ENCODE assay signal across 9 cellular contexts in the genomic region with DNA sequence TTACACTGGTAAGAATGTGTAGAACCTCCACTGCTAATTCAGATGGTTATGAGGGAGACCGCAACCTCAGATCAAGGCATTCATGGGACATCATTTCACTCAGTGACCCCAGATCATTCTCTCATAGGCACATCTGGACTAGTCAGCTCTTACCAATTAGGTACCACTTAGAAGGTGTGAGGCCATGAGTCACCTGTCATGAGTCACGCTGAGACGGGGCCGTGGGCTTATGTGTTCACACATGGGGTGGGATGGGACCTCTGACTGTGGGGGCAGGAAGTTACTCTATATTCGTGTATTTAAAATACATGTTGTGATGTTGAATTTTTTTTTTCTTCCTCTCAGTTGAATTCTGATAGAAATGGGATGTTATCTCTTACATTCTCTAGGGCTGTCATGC. TPM values are rescaled to one million over a fixed set of nuclear protein-coding genes. Genes with fewer than 3 reads are reported as not detected.
DNase-seq lines count a peak whose midpoint lies in the region; ATAC-seq and TF ChIP-seq lines count a peak whose summit lies in the region.
"Had no signal": no experiment of that assay in that cellular context is flagged by ENCODE, and none has a peak within 500 bp of the region (broad histone marks: within the 10 kb centered on the region; RNA-seq: fewer than 3 reads in every experiment).

No MANE protein-coding gene starts in this region.

- CTCF ChIA-PET in activated CD8-positive, alpha-beta memory T cell treated with anti-CD3 and anti-CD28 coated beads, Interleukin-2, amount 10 ng/mL, durations not matched to agents 7 days and 5 days (lab: Charles Lee) = no interaction called here
- CTCF ChIA-PET in HEK293T (lab: Yijun Ruan, JAX) = no interaction called here

- peaks cover 2% of the 10 kb centered on the region for H3K27me3 Mint-ChIP-seq in activated CD8-positive, alpha-beta memory T cell treated with anti-CD3 and anti-CD28 coated beads, Interleukin-2, amount 10 ng/mL, durations not matched to agents 7 days and 5 days
- peaks cover 0 to 5% (median 1%) of the 10 kb centered on the region in 3 donors for H3K27me3 Mint-ChIP-seq in immature natural killer cell (ENCODE audit: low read depth in 3 of 3)

- peak; percentile 36 for DNase-seq in NCI-H69 (lab: John Stamatoyannopoulos, UW)
- peak; percentile 62 for DNase-seq in activated CD8-positive, alpha-beta memory T cell treated with anti-CD3 and anti-CD28 coated beads, Interleukin-2, amount 10 ng/mL, durations not matched to agents 7 days and 5 days
- DNase-seq in immature natural killer cell = peak; percentile 17 to 57 (median 42)
- DNase-seq in stimulated activated CD8-positive, alpha-beta memory T cell treated with anti-CD3 and anti-CD28 coated beads, Interleukin-15, amount 100 ng/mL, for 4 hours (ENCODE audit: low read depth in 2 of 2) = peak; percentile 53 to 69
- no peak for DNase-seq in HEK293T (ENCODE audit: extremely low spot score)
- no peak for DNase-seq in DMS 273 (lab: John Stamatoyannopoulos, UW; ENCODE audit: unreplicated experiment)
- DNase-seq: glutamatergic neuron, SJCRH30 had no signal

- no peaks in the 10 kb centered on the region for H3K9me3 Mint-ChIP-seq in activated CD8-positive, alpha-beta memory T cell treated with anti-CD3 and anti-CD28 coated beads, Interleukin-2, amount 10 ng/mL, durations not matched to agents 7 days and 5 days (ENCODE audit: low read depth)
- H3K9me3 Mint-ChIP-seq in immature natural killer cell = no peaks in the 10 kb centered on the region

- peaks cover 6% of the 10 kb centered on the region for H3K4me1 Mint-ChIP-seq in activated CD8-positive, alpha-beta memory T cell treated with anti-CD3 and anti-CD28 coated beads, Interleukin-2, amount 10 ng/mL, durations not matched to agents 7 days and 5 days
- peaks cover 16 to 18% of the 10 kb centered on the region in 2 donors for H3K4me1 Mint-ChIP-seq in immature natural killer cell

- no peaks in the 10 kb centered on the region for H3K36me3 Mint-ChIP-seq in activated CD8-positive, alpha-beta memory T cell treated with anti-CD3 and anti-CD28 coated beads, Interleukin-2, amount 10 ng/mL, durations not matched to agents 7 days and 5 days
- no peaks in the 10 kb centered on the region for H3K36me3 Mint-ChIP-seq in immature natural killer cell

- peak; percentile 69 for ATAC-seq in activated CD8-positive, alpha-beta memory T cell treated with anti-CD3 and anti-CD28 coated beads, Interleukin-2, amount 10 ng/mL, durations not matched to agents 7 days and 5 days
- no peak for ATAC-seq in GM18498 (IDR thresholded peaks at IDR 0.05; ENCODE audit: unreplicated experiment)

- H3K4me3 Mint-ChIP-seq in activated CD8-positive, alpha-beta memory T cell treated with anti-CD3 and anti-CD28 coated beads, Interleukin-2, amount 10 ng/mL, durations not matched to agents 7 days and 5 days = no peak overlapping the region
- H3K4me3 Mint-ChIP-seq in immature natural killer cell = peak overlapping the region in 2 of 5 donors; percentile 24 to 34

- no peak overlapping the region for H3K27ac Mint-ChIP-seq in activated CD8-positive, alpha-beta memory T cell treated with anti-CD3 and anti-CD28 coated beads, Interleukin-2, amount 10 ng/mL, durations not matched to agents 7 days and 5 days
- peak overlapping the region in 4 of 6 donors; percentile 6 to 59 (median 30) for H3K27ac Mint-ChIP-seq in immature natural killer cell

- POLR2A ChIA-PET in HEK293T (lab: Yijun Ruan, JAX) = interaction anchor here (0.6 kb wide), 1 partner anchor 103 kb away, joined by 3 read pairs; no protein-coding TSS in a partner anchor

TF ChIP-seq in HEK293T, 16 proteins besides CTCF, POLR2A, EP300 and RAD21:
- TF ChIP-seq ZNF384 (IDR thresholded peaks at IDR 0.05) = no peak
- no peak for TF ChIP-seq FOXK2 (IDR thresholded peaks at IDR 0.05)
- no peak for TF ChIP-seq LEF1 (IDR thresholded peaks at IDR 0.05; ENCODE audit: borderline replicate concordance)
- TF ChIP-seq HDGF (IDR thresholded peaks at IDR 0.05; ENCODE audit: borderline replicate concordance) = no peak
- TF ChIP-seq ELF4 (IDR thresholded peaks at IDR 0.05) = no peak

RNA-seq across cellular contexts. Expression of a gene that starts 55.9 kb away (rescaled TPM):
- 10 to 100 TPM; 16.4 to 19.8 TPM for total RNA-seq in activated CD8-positive, alpha-beta memory T cell treated with anti-CD3 and anti-CD28 coated beads, Interleukin-2, amount 10 ng/mL, durations not matched to agents 7 days and 5 days
- polyA plus RNA-seq in immature natural killer cell = 10 to 100 TPM; 24.6 to 44.9 (median 25.1) TPM

RNA-seq across cellular contexts. Expression of a gene that starts 56.3 kb away (rescaled TPM):
- 10 to 100 TPM; 45.8 to 52.5 TPM for total RNA-seq in activated CD8-positive, alpha-beta memory T cell treated with anti-CD3 and anti-CD28 coated beads, Interleukin-2, amount 10 ng/mL, durations not matched to agents 7 days and 5 days
- 10 to 100 TPM in 1 of 3 donors, 1 to 10 TPM in 2; 2.1 to 12.9 (median 8.2) TPM for polyA plus RNA-seq in immature natural killer cell

Comparison
In these comparisons a context has a peak if more than half of its experiments do, and no peak if none do; other contexts are left out.
1. DNase-seq: peak in NCI-H69 (single experiment), activated CD8-positive, alpha-beta memory T cell treated with anti-CD3 and anti-CD28 coated beads, Interleukin-2, amount 10 ng/mL, durations not matched to agents 7 days and 5 days (single experiment), immature natural killer cell (3 of 3) and stimulated activated CD8-positive, alpha-beta memory T cell treated with anti-CD3 and anti-CD28 coated beads, Interleukin-15, amount 100 ng/mL, for 4 hours (2 of 2); none in HEK293T (single experiment) and DMS 273 (single experiment).